Comparison of ENCODE assay signal across 8 cellular contexts in genomic region chrX:49043987-49044281, GRCh38. TPM values are rescaled to one million over a fixed set of nuclear protein-coding genes. Genes with fewer than 3 reads are reported as not detected.
A peak's percentile ranks its signal among the peaks of the same experiment; 100 is the strongest.
DNase-seq lines count a peak whose midpoint lies in the region; ATAC-seq, FAIRE-seq and TF ChIP-seq lines count a peak whose summit lies in the region.

No MANE protein-coding gene starts in this region.

- in situ Hi-C loops in K562 (cut with MboI): no loop called here

- no peak for DNase-seq in heart right ventricle
- no peak for DNase-seq in Right ventricle myocardium inferior (ENCODE audit: missing footprints)
- DNase-seq in K562 (ENCODE audit: extremely low read depth in 1 of 4, low spot score in 3 of 4): no peak
- DNase-seq in lung (ENCODE audit: low spot score): no peak
- DNase-seq in upper lobe of right lung: no peak
- DNase-seq in C1 segment of cervical spinal cord (lab: John Stamatoyannopoulos, UW): no peak
- DNase-seq in adrenal gland: no peak

- POLR2A ChIA-PET in K562 (lab: Yijun Ruan, JAX): interaction anchor here (0.8 to 1.4 kb wide), 4 partner anchors 9 to 86 kb away, joined by 3 to 5 read pairs (median 4); partner anchors contain the start of gene OTUD5

- H3K79me2 ChIP-seq in K562 (ENCODE audit: control insufficient read depth, insufficient read depth, low read length): peaks cover 36% of the 10 kb centered on the region

- peak in 1 of 9 donors; percentile 17 for TF ChIP-seq CTCF in heart right ventricle (IDR thresholded peaks at IDR 0.05)
- no peak for TF ChIP-seq CTCF in K562 (IDR thresholded peaks at IDR 0.05 in 2 of 3, conservative IDR thresholded peaks at IDR 0.05 in 1 of 3; ENCODE audit: insufficient read depth in 2 of 3, low read depth in 1 of 3, low read length in 3 of 3)
- TF ChIP-seq CTCF in lung (IDR thresholded peaks at IDR 0.05; ENCODE audit: control extremely low read depth, extremely low read depth): no peak
- no peak for TF ChIP-seq CTCF in upper lobe of right lung (IDR thresholded peaks at IDR 0.05)
- peak in 1 of 6 experiments; percentile 4 for TF ChIP-seq CTCF in adrenal gland (IDR thresholded peaks at IDR 0.05)

- no peak for FAIRE-seq in K562 (lab: Jason Lieb, UNC)

- BruUV-seq in K562 (replicated peaks; lab: Mats Ljungman, UMichigan): no TSS peak

- H3K4me3 ChIP-seq in heart right ventricle (peak overlapping the region in 8 of 10 donors; percentile 7 to 36 (median 26)), K562 (peak overlapping the region; percentile 37), lung (no peak overlapping the region), upper lobe of right lung (peak overlapping the region; percentile 21), adrenal gland (no peak overlapping the region)

- peak overlapping the region in 9 of 10 donors; percentile 53 to 85 (median 73) for H3K27ac ChIP-seq in heart right ventricle
- peak overlapping the region; percentile 82 for H3K27ac ChIP-seq in K562 (ENCODE audit: extremely low read depth, low read depth, low read length)
- peak overlapping the region; percentile 61 to 74 for H3K27ac ChIP-seq in lung (ENCODE audit: low read depth in 1 of 2, low read length in 1 of 2)
- H3K27ac ChIP-seq in upper lobe of right lung: peak overlapping the region; percentile 55
- peak overlapping the region in 2 of 5 donors; percentile 71 to 77 for H3K27ac ChIP-seq in adrenal gland

- H3K9ac ChIP-seq in K562 (ENCODE audit: insufficient read depth in 1 of 2, low read depth in 2 of 2, low read length in 2 of 2): peak overlapping the region; percentile 65 to 85

- no peaks in the 10 kb centered on the region for H3K27me3 ChIP-seq in heart right ventricle
- H3K27me3 ChIP-seq in K562 (ENCODE audit: control insufficient read depth in 2 of 2, insufficient read depth in 2 of 2, low read length in 2 of 2): no peaks in the 10 kb centered on the region
- no peaks in the 10 kb centered on the region for H3K27me3 ChIP-seq in lung (ENCODE audit: control insufficient read depth, insufficient read depth)
- H3K27me3 ChIP-seq in upper lobe of right lung: no peaks in the 10 kb centered on the region
- no peaks in the 10 kb centered on the region for H3K27me3 ChIP-seq in adrenal gland

- H3K4me2 ChIP-seq in K562 (ENCODE audit: insufficient read depth, low read length): peak overlapping the region; percentile 86

- H3K9me1 ChIP-seq in K562 (ENCODE audit: control insufficient read depth, insufficient read depth, low read length): no peaks in the 10 kb centered on the region

- TF ChIP-seq RAD21 in K562 (CRISPR knock-in tag; conservative IDR thresholded peaks at IDR 0.05 in 1 of 2, IDR thresholded peaks at IDR 0.05 in 1 of 2): no peak

- peaks cover 0 to 34% (median 15%) of the 10 kb centered on the region in 9 donors for H3K4me1 ChIP-seq in heart right ventricle
- peaks cover 36 to 39% of the 10 kb centered on the region in 2 experiments; a peak in 4 of 5 replicates for H3K4me1 ChIP-seq in K562 (replicated peaks in 1 of 2; ENCODE audit: control insufficient read depth in 2 of 2, insufficient read depth in 2 of 2, low read length in 2 of 2)
- H3K4me1 ChIP-seq in lung (ENCODE audit: control insufficient read depth in 2 of 2, insufficient read depth in 2 of 2, low read length in 2 of 2): peaks cover 6 to 13% of the 10 kb centered on the region in 2 donors
- peaks cover 19% of the 10 kb centered on the region for H3K4me1 ChIP-seq in upper lobe of right lung
- H3K4me1 ChIP-seq in adrenal gland (replicated peaks in 1 of 2): peaks cover 8% of the 10 kb centered on the region in 2 donors

- 16% methylated on average over 13 of the region's 13 CpGs for WGBS in heart right ventricle, 2 donors
- WGBS in K562 (ENCODE audit: insufficient coverage, low coverage, missing lambda C conversion rate): 15% methylated on average over 13 of the region's 13 CpGs
- WGBS in lung, 2 donors: 14 to 42% methylated on average over 12 to 13 of the region's 13 CpGs
- WGBS in adrenal gland, 4 donors: 19 to 65% (median 39%) methylated on average over 5 to 13 of the region's 13 CpGs

- no peaks in the 10 kb centered on the region for H4K20me1 ChIP-seq in K562 (replicated peaks; ENCODE audit: control insufficient read depth, insufficient read depth, low read length)

- no peak for TF ChIP-seq EP300 in K562 (IDR thresholded peaks at IDR 0.05; ENCODE audit: low read length)

- CTCF ChIA-PET in K562 (lab: Yijun Ruan, JAX; ENCODE audit: low intra/inter-chr PET ratio): no interaction called here

- H2AFZ ChIP-seq in K562 (ENCODE audit: low read depth, low read length): peak overlapping the region; percentile 93

- H3K9me3 ChIP-seq in heart right ventricle (peaks cover 0 to 14% (median 0%) of the 10 kb centered on the region in 11 donors), K562 (replicated peaks; ENCODE audit: control insufficient read depth, insufficient read depth, low read depth, low read length) (no peaks in the 10 kb centered on the region), lung (ENCODE audit: control insufficient read depth in 2 of 2, insufficient read depth in 1 of 2, low read length in 1 of 2) (peaks cover 0 to 4% of the 10 kb centered on the region in 2 donors), upper lobe of right lung (no peaks in the 10 kb centered on the region), adrenal gland (replicated peaks in 1 of 3) (no peaks in the 10 kb centered on the region)

- ATAC-seq in heart right ventricle (no peak), Right ventricle myocardium inferior (no peak), K562 (no peak), lung (ENCODE audit: insufficient read depth, low FRiP score) (no peak), upper lobe of right lung (no peak), GM21528 (IDR thresholded peaks at IDR 0.05; ENCODE audit: low FRiP score, unreplicated experiment) (no peak)

- no peak for TF ChIP-seq POLR2A in K562 (conservative IDR thresholded peaks at IDR 0.05)
- TF ChIP-seq POLR2A in adrenal gland (IDR thresholded peaks at IDR 0.05): peak in 1 of 2 donors; percentile 27

- intact Hi-C loops in heart right ventricle (cut with DNase I): loop anchor here in 7 of 10 donors (1.0 to 10.0 kb wide), 8 partner anchors 33 to 243 kb away; partner anchors contain the start of genes GRIPAP1 (in 4 of the 7), KCND1 (in 2 of the 7), OTUD5 (in 1 of the 7) and WDR45 (in 1 of the 7)
- intact Hi-C loops in Right ventricle myocardium inferior (cut with DNase I): loop anchor here (5.0 kb wide), 2 partner anchors 42 to 87 kb away; partner anchors contain the start of genes GRIPAP1 and OTUD5
- intact Hi-C loops in K562 (cut with micrococcal nuclease): loop anchor here (1.0 to 5.0 kb wide), 8 partner anchors 42 to 413 kb away; partner anchors contain the start of gene GRIPAP1
- intact Hi-C loops in upper lobe of right lung (cut with DNase I): no loop called here
- intact Hi-C loops in adrenal gland (cut with DNase I): loop anchor here in 1 of 2 donors (10.0 kb wide), 1 partner anchor 69 kb away; the partner anchor contains the start of gene KCND1

- peaks cover 0 to 7% (median 0%) of the 10 kb centered on the region in 9 donors for H3K36me3 ChIP-seq in heart right ventricle
- H3K36me3 ChIP-seq in K562 (ENCODE audit: control insufficient read depth, insufficient read depth, low read length): peaks cover 10% of the 10 kb centered on the region; the same call in 2 of the 3 replicates
- peaks cover 0 to 5% of the 10 kb centered on the region in 2 donors for H3K36me3 ChIP-seq in lung (ENCODE audit: control insufficient read depth in 2 of 2, insufficient read depth in 2 of 2, low read length in 2 of 2)
- peaks cover 4% of the 10 kb centered on the region for H3K36me3 ChIP-seq in upper lobe of right lung
- peaks cover 0 to 6% of the 10 kb centered on the region in 2 donors for H3K36me3 ChIP-seq in adrenal gland (replicated peaks in 1 of 2)

RNA-seq across cellular contexts. Expression of gene TFE3, which starts 0.8 kb away (rescaled TPM):
- total RNA-seq in heart right ventricle (10 to 100 TPM; 13.8 to 29.1 (median 16.1) TPM), Right ventricle myocardium inferior (24.8 TPM), K562 (2014; rRNA removed) (15.9 and 20.8 TPM in 2 replicates), K562 (2014; rRNA removed; fragmentation: Illumina TruSeq; extraction: Trizol) (8.4 and 9.5 TPM in 2 replicates), K562 (2015; rRNA removed; fragmentation: Illumina TruSeq; extraction: Trizol) (11.8 and 11.9 TPM in 2 replicates), K562 (2021) (16.9 and 20.3 TPM in 2 replicates), lung (10 to 100 TPM; 28.4 to 51.5 TPM), upper lobe of right lung (62.4 TPM), adrenal gland (100 to 1,000 TPM in 4 of 8 donors, 10 to 100 TPM in 4; 79.2 to 168 (median 97.6) TPM)
- polyA plus RNA-seq in heart right ventricle (10 to 100 TPM; 17.6 to 34.8 TPM), K562 (2011; rRNA removed) (10.5 and 11.2 TPM in 2 replicates), K562 (2014; fragmentation: Illumina TruSeq; extraction: Trizol) (18.7 and 20.6 TPM in 2 replicates), K562 (2014; fragmentation: Nextera tagmentation; extraction: Ambion mirVana) (1 to 10 TPM; 1.9 to 3.8 TPM), K562 (2014; rRNA removed) (14.8 and 15.1 TPM in 2 replicates), lung (10 to 100 TPM; 34.0 to 63.7 TPM), adrenal gland (10 to 100 TPM; 45.6 to 76.1 (median 65.9) TPM)
- total RNA-seq in K562 (2011; cell fraction: chromatin; rRNA removed; ENCODE audit: low replicate concordance): 40.6 and 53.3 TPM in 2 replicates
- 26.7 and 35.2 TPM in 2 replicates for total RNA-seq in K562 (2011; cell fraction: nucleolus; rRNA removed)
- total RNA-seq in K562 (2011; cell fraction: nucleoplasm; rRNA removed): 33.7 and 52.6 TPM in 2 replicates
- 13.1 and 28.0 TPM in 2 replicates for polyA plus RNA-seq in K562 (2011; cell fraction: cytosol; rRNA removed)
- polyA plus RNA-seq in K562 (2011; cell fraction: nucleus; rRNA removed): 11.2 and 20.3 TPM in 2 replicates
- 18.1 and 29.3 TPM in 2 replicates for polyA plus RNA-seq in K562 (2012)
- polyA minus RNA-seq in K562 (2011; rRNA and poly(A)+ RNA removed): 15.7 and 26.0 TPM in 2 replicates
- 22.6 and 27.9 TPM in 2 replicates for polyA minus RNA-seq in K562 (2011; cell fraction: cytosol; rRNA and poly(A)+ RNA removed)
- polyA minus RNA-seq in K562 (2011; cell fraction: nucleus; rRNA and poly(A)+ RNA removed): 12.1 and 15.5 TPM in 2 replicates

RNA-seq across cellular contexts. Expression of gene CCDC120, which starts 14.9 kb away (rescaled TPM):
- total RNA-seq in heart right ventricle (1 to 10 TPM in 7 of 10 donors, under 1 TPM in 3; 0.71 to 2.0 (median 1.2) TPM), Right ventricle myocardium inferior (1.4 TPM), K562 (2014; rRNA removed) (0.77 and 1.1 TPM in 2 replicates), K562 (2014; rRNA removed; fragmentation: Illumina TruSeq; extraction: Trizol) (0.22 and 0.29 TPM in 2 replicates), K562 (2015; rRNA removed; fragmentation: Illumina TruSeq; extraction: Trizol) (0.40 and 0.57 TPM in 2 replicates), K562 (2021) (3.1 and 3.6 TPM in 2 replicates), lung (10 to 100 TPM in 1 of 2 donors, 1 to 10 TPM in 1; 5.3 to 11.3 TPM), upper lobe of right lung (10.8 TPM), adrenal gland (10 to 100 TPM in 1 of 8 donors, 1 to 10 TPM in 7; 1.7 to 30.6 (median 4.0) TPM)
- polyA plus RNA-seq in heart right ventricle (1 to 10 TPM in 1 of 2 donors, under 1 TPM in 1; 0.70 to 1.7 TPM), K562 (2011; rRNA removed) (0.54 and 1.3 TPM in 2 replicates), K562 (2014; fragmentation: Illumina TruSeq; extraction: Trizol) (1.9 and 2.0 TPM in 2 replicates), K562 (2014; fragmentation: Nextera tagmentation; extraction: Ambion mirVana) (under 1 TPM; 0.13 to 0.14 TPM), K562 (2014; rRNA removed) (1.3 and 2.2 TPM in 2 replicates), lung (1 to 10 TPM; 3.8 to 5.1 TPM), adrenal gland (1 to 10 TPM; 1.1 to 8.2 (median 2.7) TPM)
- total RNA-seq in K562 (2011; cell fraction: chromatin; rRNA removed; ENCODE audit: low replicate concordance): 4.7 and 8.2 TPM in 2 replicates
- 2.5 and 2.9 TPM in 2 replicates for total RNA-seq in K562 (2011; cell fraction: nucleolus; rRNA removed)
- 4.4 and 7.8 TPM in 2 replicates for total RNA-seq in K562 (2011; cell fraction: nucleoplasm; rRNA removed)
- polyA plus RNA-seq in K562 (2011; cell fraction: cytosol; rRNA removed): 0.74 and 0.97 TPM in 2 replicates
- 3.4 and 4.4 TPM in 2 replicates for polyA plus RNA-seq in K562 (2011; cell fraction: nucleus; rRNA removed)
- 1.9 and 3.0 TPM in 2 replicates for polyA plus RNA-seq in K562 (2012)
- 0.32 and 0.51 TPM in 2 replicates for polyA minus RNA-seq in K562 (2011; rRNA and poly(A)+ RNA removed)
- 0.48 and 0.64 TPM in 2 replicates for polyA minus RNA-seq in K562 (2011; cell fraction: cytosol; rRNA and poly(A)+ RNA removed)
- polyA minus RNA-seq in K562 (2011; cell fraction: nucleus; rRNA and poly(A)+ RNA removed): 0.67 and 0.78 TPM in 2 replicates

RNA-seq across cellular contexts. Expression of gene PRAF2, which starts 29.9 kb away (rescaled TPM):
- total RNA-seq in heart right ventricle (10 to 100 TPM in 1 of 10 donors, 1 to 10 TPM in 9; 5.4 to 16.9 (median 8.1) TPM), Right ventricle myocardium inferior (7.1 TPM), K562 (2014; rRNA removed) (2.0 and 2.4 TPM in 2 replicates), K562 (2014; rRNA removed; fragmentation: Illumina TruSeq; extraction: Trizol) (0.55 and 0.64 TPM in 2 replicates), K562 (2015; rRNA removed; fragmentation: Illumina TruSeq; extraction: Trizol) (0.75 and 1.2 TPM in 2 replicates), K562 (2021) (2.8 and 3.8 TPM in 2 replicates), lung (10 to 100 TPM in 1 of 2 donors, 1 to 10 TPM in 1; 5.6 to 40.8 TPM), upper lobe of right lung (17.3 TPM), adrenal gland (10 to 100 TPM in 7 of 8 donors, 1 to 10 TPM in 1; 9.7 to 44.5 (median 35.8) TPM)
- polyA plus RNA-seq in heart right ventricle (10 to 100 TPM; 24.4 to 26.5 TPM), K562 (2011; rRNA removed) (2.5 and 5.3 TPM in 2 replicates), K562 (2014; fragmentation: Illumina TruSeq; extraction: Trizol) (3.6 and 3.7 TPM in 2 replicates), K562 (2014; fragmentation: Nextera tagmentation; extraction: Ambion mirVana) (under 1 TPM; 0.24 to 0.29 TPM), K562 (2014; rRNA removed) (3.8 and 5.7 TPM in 2 replicates), lung (10 to 100 TPM; 36.6 to 37.2 TPM), adrenal gland (100 to 1,000 TPM in 1 of 3 donors, 10 to 100 TPM in 2; 66.0 to 100 (median 85.5) TPM)
- total RNA-seq in K562 (2011; cell fraction: chromatin; rRNA removed; ENCODE audit: low replicate concordance): 7.1 and 19.3 TPM in 2 replicates
- total RNA-seq in K562 (2011; cell fraction: nucleolus; rRNA removed): 10.7 and 13.4 TPM in 2 replicates
- total RNA-seq in K562 (2011; cell fraction: nucleoplasm; rRNA removed): 11.1 and 15.0 TPM in 2 replicates
- 2.9 and 4.7 TPM in 2 replicates for polyA plus RNA-seq in K562 (2011; cell fraction: cytosol; rRNA removed)
- polyA plus RNA-seq in K562 (2011; cell fraction: nucleus; rRNA removed): 23.9 and 40.4 TPM in 2 replicates
- polyA plus RNA-seq in K562 (2012): 2.3 and 14.7 TPM in 2 replicates
- polyA minus RNA-seq in K562 (2011; rRNA and poly(A)+ RNA removed): 0.63 and 0.72 TPM in 2 replicates
- polyA minus RNA-seq in K562 (2011; cell fraction: cytosol; rRNA and poly(A)+ RNA removed): 0.67 and 1.4 TPM in 2 replicates
- 3.9 and 4.9 TPM in 2 replicates for polyA minus RNA-seq in K562 (2011; cell fraction: nucleus; rRNA and poly(A)+ RNA removed)

RNA-seq across cellular contexts. Expression of gene WDR45, which starts 35.8 kb away (rescaled TPM):
- total RNA-seq in heart right ventricle: 10 to 100 TPM; 45.7 to 84.7 (median 60.6) TPM
- polyA plus RNA-seq in heart right ventricle: 100 to 1,000 TPM in 1 of 2 donors, 10 to 100 TPM in 1; 87.7 to 107 TPM
- 67.1 TPM for total RNA-seq in Right ventricle myocardium inferior
- total RNA-seq in K562 (2011; cell fraction: chromatin; rRNA removed; ENCODE audit: low replicate concordance): 248 and 538 TPM in 2 replicates
- 297 and 325 TPM in 2 replicates for total RNA-seq in K562 (2011; cell fraction: nucleolus; rRNA removed)
- 309 and 310 TPM in 2 replicates for total RNA-seq in K562 (2011; cell fraction: nucleoplasm; rRNA removed)
- total RNA-seq in K562 (2014; rRNA removed): 52.5 and 59.7 TPM in 2 replicates
- total RNA-seq in K562 (2014; rRNA removed; fragmentation: Illumina TruSeq; extraction: Trizol): 28.6 and 40.4 TPM in 2 replicates
- total RNA-seq in K562 (2015; rRNA removed; fragmentation: Illumina TruSeq; extraction: Trizol): 27.5 and 29.0 TPM in 2 replicates
- total RNA-seq in K562 (2021): 78.7 and 79.9 TPM in 2 replicates
- 122 and 125 TPM in 2 replicates for polyA plus RNA-seq in K562 (2011; rRNA removed)
- polyA plus RNA-seq in K562 (2011; cell fraction: cytosol; rRNA removed): 110 and 158 TPM in 2 replicates
- 536 and 714 TPM in 2 replicates for polyA plus RNA-seq in K562 (2011; cell fraction: nucleus; rRNA removed)
- 72.7 and 146 TPM in 2 replicates for polyA plus RNA-seq in K562 (2012)
- 81.8 and 90.8 TPM in 2 replicates for polyA plus RNA-seq in K562 (2014; fragmentation: Illumina TruSeq; extraction: Trizol)
- 10 to 100 TPM; 19.4 to 31.0 TPM for polyA plus RNA-seq in K562 (2014; fragmentation: Nextera tagmentation; extraction: Ambion mirVana)
- 106 and 136 TPM in 2 replicates for polyA plus RNA-seq in K562 (2014; rRNA removed)
- 50.8 and 83.2 TPM in 2 replicates for polyA minus RNA-seq in K562 (2011; rRNA and poly(A)+ RNA removed)
- polyA minus RNA-seq in K562 (2011; cell fraction: cytosol; rRNA and poly(A)+ RNA removed): 30.2 and 31.0 TPM in 2 replicates
- 90.1 and 104 TPM in 2 replicates for polyA minus RNA-seq in K562 (2011; cell fraction: nucleus; rRNA and poly(A)+ RNA removed)
- 10 to 100 TPM; 48.1 to 71.4 TPM for total RNA-seq in lung
- 10 to 100 TPM; 58.5 to 70.1 TPM for polyA plus RNA-seq in lung
- 63.2 TPM for total RNA-seq in upper lobe of right lung
- 100 to 1,000 TPM in 6 of 8 donors, 10 to 100 TPM in 2; 73.4 to 139 (median 110) TPM for total RNA-seq in adrenal gland
- polyA plus RNA-seq in adrenal gland: 100 to 1,000 TPM in 2 of 3 donors, 10 to 100 TPM in 1; 59.4 to 184 (median 170) TPM

RNA-seq across cellular contexts. Expression of gene GRIPAP1, which starts 41.9 kb away (rescaled TPM):
- total RNA-seq in heart right ventricle (10 to 100 TPM; 16.2 to 26.0 (median 21.9) TPM), Right ventricle myocardium inferior (20.1 TPM), K562 (2014; rRNA removed) (21.7 and 24.0 TPM in 2 replicates), K562 (2014; rRNA removed; fragmentation: Illumina TruSeq; extraction: Trizol) (15.3 and 16.2 TPM in 2 replicates), K562 (2015; rRNA removed; fragmentation: Illumina TruSeq; extraction: Trizol) (18.4 and 20.8 TPM in 2 replicates), K562 (2021) (27.4 and 37.5 TPM in 2 replicates), lung (10 to 100 TPM; 29.2 to 48.9 TPM), upper lobe of right lung (52.8 TPM), adrenal gland (10 to 100 TPM; 27.4 to 60.3 (median 41.6) TPM)
- polyA plus RNA-seq in heart right ventricle (10 to 100 TPM; 16.6 to 34.1 TPM), K562 (2011; rRNA removed) (28.8 and 31.9 TPM in 2 replicates), K562 (2014; fragmentation: Illumina TruSeq; extraction: Trizol) (27.3 and 31.0 TPM in 2 replicates), K562 (2014; fragmentation: Nextera tagmentation; extraction: Ambion mirVana) (1 to 10 TPM; 4.1 to 4.6 TPM), K562 (2014; rRNA removed) (41.6 and 42.4 TPM in 2 replicates), lung (10 to 100 TPM; 30.3 to 38.1 TPM), adrenal gland (10 to 100 TPM; 39.8 to 86.6 (median 44.1) TPM)
- total RNA-seq in K562 (2011; cell fraction: chromatin; rRNA removed; ENCODE audit: low replicate concordance): 195 and 197 TPM in 2 replicates
- total RNA-seq in K562 (2011; cell fraction: nucleolus; rRNA removed): 52.9 and 55.0 TPM in 2 replicates
- total RNA-seq in K562 (2011; cell fraction: nucleoplasm; rRNA removed): 112 and 180 TPM in 2 replicates
- 15.3 and 19.5 TPM in 2 replicates for polyA plus RNA-seq in K562 (2011; cell fraction: cytosol; rRNA removed)
- 159 and 162 TPM in 2 replicates for polyA plus RNA-seq in K562 (2011; cell fraction: nucleus; rRNA removed)
- polyA plus RNA-seq in K562 (2012): 26.9 and 43.0 TPM in 2 replicates
- 26.0 and 41.0 TPM in 2 replicates for polyA minus RNA-seq in K562 (2011; rRNA and poly(A)+ RNA removed)
- polyA minus RNA-seq in K562 (2011; cell fraction: cytosol; rRNA and poly(A)+ RNA removed): 7.2 and 8.1 TPM in 2 replicates
- polyA minus RNA-seq in K562 (2011; cell fraction: nucleus; rRNA and poly(A)+ RNA removed): 21.1 and 50.1 TPM in 2 replicates

Comparison
In these comparisons a context has a peak if more than half of its experiments do, and no peak if none do; other contexts are left out.
1. H3K4me3 ChIP-seq: peak in heart right ventricle (8 of 10), K562 (single experiment) and upper lobe of right lung (single experiment); none in lung (single experiment) and adrenal gland (0 of 4).